ENCODE assay signal across 8 cellular contexts in genomic region chr1:27153549-27153886, GRCh38. TPM values are rescaled to one million over a fixed set of nuclear protein-coding genes. Genes with fewer than 3 reads are reported as not detected.
A peak's percentile ranks its signal among the peaks of the same experiment; 100 is the strongest.
DNase-seq lines count a peak whose midpoint lies in the region; ATAC-seq and TF ChIP-seq lines count a peak whose summit lies in the region.

No MANE protein-coding gene starts in this region.

- H4K20me1 ChIP-seq in OCI-LY7 (ENCODE audit: insufficient read depth, low read length) (peaks cover 13% of the 10 kb centered on the region; the same call in 1 of the 2 replicates), osteoblast (ENCODE audit: insufficient read depth, low read length) (peaks cover 48% of the 10 kb centered on the region)

- H3K4me1 ChIP-seq in Caco-2 (peaks cover 7% of the 10 kb centered on the region), OCI-LY7 (ENCODE audit: insufficient read depth, low read length, poor library complexity, severe bottlenecking) (peaks cover 63% of the 10 kb centered on the region), osteoblast (ENCODE audit: insufficient read depth, low read length) (peaks cover 34% of the 10 kb centered on the region)

- DNase-seq in Caco-2 (no peak), OCI-LY7 (ENCODE audit: low spot score) (peak; percentile 41), epithelial cell of esophagus (ENCODE audit: low read depth) (no peak), osteoblast (ENCODE audit: insufficient read length, low spot score, missing footprints) (peak; percentile 55), NCI-H2081 (lab: John Stamatoyannopoulos, UW) (no peak), AML-193 (lab: John Stamatoyannopoulos, UW) (no peak), NCI-H774 (lab: John Stamatoyannopoulos, UW) (no peak)

- H3K4me3 Mint-ChIP-seq in Caco-2 (ENCODE audit: unreplicated experiment): peak overlapping the region; percentile 91

- peaks cover 20% of the 10 kb centered on the region for H3K4me1 Mint-ChIP-seq in Caco-2 (ENCODE audit: low read depth, unreplicated experiment)

- POLR2A ChIA-PET in Caco-2 (lab: Charles Lee) (interaction anchor here (0.7 to 2.5 kb wide), 2 partner anchors 8 to 10 kb away, joined by 3 to 20 read pairs; no protein-coding TSS in a partner anchor), OCI-LY7 (lab: Charles Lee) (interaction anchor here (0.8 to 3.8 kb wide), 3 partner anchors 13 to 36 kb away, joined by 3 to 48 read pairs (median 3); no protein-coding TSS in a partner anchor)

- no TSS peak for BruUV-seq in Caco-2 (replicated peaks; lab: Mats Ljungman, UMichigan)
- BruUV-seq in OCI-LY7 (replicated peaks; lab: Mats Ljungman, UMichigan): no TSS peak

- peaks cover 18% of the 10 kb centered on the region for H3K36me3 Mint-ChIP-seq in Caco-2 (ENCODE audit: insufficient read depth, unreplicated experiment)

- no peaks in the 10 kb centered on the region for H3K27me3 Mint-ChIP-seq in Caco-2 (ENCODE audit: insufficient read depth, unreplicated experiment)

- H2AFZ ChIP-seq in OCI-LY7 (ENCODE audit: low read length) (no peak overlapping the region), osteoblast (ENCODE audit: low read length) (no peak overlapping the region)

- H3K4me2 ChIP-seq in OCI-LY7 (ENCODE audit: low read length) (peak overlapping the region; percentile 79), osteoblast (ENCODE audit: insufficient read depth, low read length) (peak overlapping the region; percentile 95)

- H3K9me2 ChIP-seq in OCI-LY7 (ENCODE audit: insufficient read depth, low read length): no peaks in the 10 kb centered on the region

- H3K4me3 ChIP-seq in Caco-2 (ENCODE audit: low read depth, low read length) (peak overlapping the region; percentile 5; the same call in 1 of the 2 replicates), OCI-LY7 (ENCODE audit: low read depth, low read length, poor library complexity, severe bottlenecking) (peak overlapping the region; percentile 77), epithelial cell of esophagus (ENCODE audit: low read length) (peak overlapping the region; percentile 81), osteoblast (ENCODE audit: insufficient read depth, low read length) (peak overlapping the region; percentile 89)

- H3K27ac Mint-ChIP-seq in Caco-2 (ENCODE audit: unreplicated experiment): peak overlapping the region; percentile 89

- no peak for ATAC-seq in HG02852 (IDR thresholded peaks at IDR 0.05; ENCODE audit: unreplicated experiment)

- CTCF ChIA-PET in Caco-2 (lab: Charles Lee) (no interaction called here), OCI-LY7 (lab: Charles Lee; ENCODE audit: unreplicated experiment) (no interaction called here)

- intact Hi-C loops in Caco-2 (cut with micrococcal nuclease; ENCODE audit: unreplicated experiment) (no loop called here), OCI-LY7 (cut with micrococcal nuclease; ENCODE audit: unreplicated experiment) (no loop called here)

- H3K27me3 ChIP-seq in Caco-2 (replicated peaks; ENCODE audit: control insufficient read depth, insufficient read depth, low read length) (no peaks in the 10 kb centered on the region), osteoblast (ENCODE audit: insufficient read depth, low read length) (no peaks in the 10 kb centered on the region)

- H3K79me2 ChIP-seq in OCI-LY7 (ENCODE audit: insufficient read depth, low read depth, low read length) (peaks cover 43% of the 10 kb centered on the region), osteoblast (ENCODE audit: insufficient read depth, low read length) (peaks cover 62% of the 10 kb centered on the region)

- H3K27ac ChIP-seq in OCI-LY7 (ENCODE audit: low read depth, low read length, poor library complexity, severe bottlenecking) (no peak overlapping the region), osteoblast (ENCODE audit: low read depth, low read length) (peak overlapping the region; percentile 93)

- no peaks in the 10 kb centered on the region for H3K36me3 ChIP-seq in Caco-2 (ENCODE audit: control insufficient read depth, insufficient read depth, low read length)
- no peaks in the 10 kb centered on the region for H3K36me3 ChIP-seq in OCI-LY7 (ENCODE audit: insufficient read depth, low read length)
- H3K36me3 ChIP-seq in osteoblast (ENCODE audit: insufficient read depth, low read length): no peaks in the 10 kb centered on the region

- no peaks in the 10 kb centered on the region for H3K9me3 Mint-ChIP-seq in Caco-2 (ENCODE audit: unreplicated experiment)

- H3K9me3 ChIP-seq in Caco-2: no peaks in the 10 kb centered on the region
- H3K9me3 ChIP-seq in OCI-LY7 (ENCODE audit: low read length): no peaks in the 10 kb centered on the region
- no peaks in the 10 kb centered on the region for H3K9me3 ChIP-seq in osteoblast (ENCODE audit: low read depth, low read length)

- TF ChIP-seq CTCF in Caco-2 (IDR thresholded peaks at IDR 0.05; ENCODE audit: insufficient read depth in 1 of 2, low read depth in 1 of 2, low read length in 1 of 2, severe bottlenecking in 1 of 2, unreplicated experiment in 1 of 2): no peak
- TF ChIP-seq CTCF in OCI-LY7 (conservative IDR thresholded peaks at IDR 0.05; ENCODE audit: low read length): no peak
- TF ChIP-seq CTCF in epithelial cell of esophagus (IDR thresholded peaks at IDR 0.05; ENCODE audit: insufficient read depth, low read depth, low read length, missing control alignments): no peak
- no peak for TF ChIP-seq CTCF in osteoblast (IDR thresholded peaks at IDR 0.05; ENCODE audit: extremely low read depth, low read depth, low read length)

RNA-seq across cellular contexts. Expression of gene SLC9A1, which starts 1.4 kb away (rescaled TPM):
- total RNA-seq in Caco-2 (2022) (28.9 and 31.0 TPM in 2 replicates), OCI-LY7 (2022) (17.4 and 19.2 TPM in 2 replicates), osteoblast (6.2 and 7.6 TPM in 2 replicates)
- 5.3 and 5.8 TPM in 2 replicates for total RNA-seq in OCI-LY7 (2014; rRNA removed; shearing (Covaris generic))

Comparison
In these comparisons a context has a peak if more than half of its experiments do, and no peak if none do; other contexts are left out.
1. DNase-seq: peak in OCI-LY7 (single experiment) and osteoblast (single experiment); none in Caco-2 (0 of 2), epithelial cell of esophagus (single experiment), NCI-H2081 (0 of 2), AML-193 (0 of 2) and NCI-H774 (single experiment).
2. H3K4me3 ChIP-seq: peak in every context shown above with its lines; median percentile 89 in osteoblast; 81 in epithelial cell of esophagus; 77 in OCI-LY7; 5 in Caco-2.